In the genomic region with DNA sequence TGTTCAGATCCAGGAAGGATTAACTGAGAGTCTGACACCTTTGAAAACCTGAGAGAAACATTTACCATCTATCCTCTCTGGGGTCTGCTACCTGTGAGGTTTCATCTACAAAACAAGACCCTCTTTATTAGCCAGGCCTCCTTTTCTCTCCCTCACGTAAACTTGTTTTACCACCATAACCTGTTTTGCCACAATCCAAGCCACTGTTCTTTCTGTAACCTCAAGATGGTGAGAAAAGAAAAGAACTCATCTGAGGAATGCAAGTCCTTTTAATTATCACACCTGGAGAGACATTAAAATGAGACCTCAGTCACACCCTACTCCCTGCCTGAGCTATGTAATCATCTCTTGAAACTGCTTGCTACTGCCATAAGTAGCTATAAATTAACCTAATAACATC, we compare ENCODE assay signal across 1 cellular context.
TF ChIP-seq lines count a peak whose summit lies in the region.

No MANE protein-coding gene starts in this region.

TF ChIP-seq in H1, 55 proteins besides CTCF, POLR2A, EP300 and RAD21:
- TF ChIP-seq ASH2L (IDR thresholded peaks at IDR 0.05; ENCODE audit: low read length) (peak; percentile 88), TEAD4 (IDR thresholded peaks at IDR 0.05; ENCODE audit: low read depth, low read length) (0 out of 2 replicates have a peak, but pooled peaks have one; percentile 45), CREB1 (IDR thresholded peaks at IDR 0.05) (no peak), BCL11A (IDR thresholded peaks at IDR 0.05; ENCODE audit: low read depth in 2 of 2, low read length in 2 of 2) (peak; percentile 41 to 60), RBBP5 (IDR thresholded peaks at IDR 0.05; ENCODE audit: borderline replicate concordance, low read depth, low read length) (peak; percentile 66; the same call in 1 of the 2 replicates), SP1 (IDR thresholded peaks at IDR 0.05; ENCODE audit: low read depth, low read length) (peak; percentile 93), SP2 (IDR thresholded peaks at IDR 0.05; ENCODE audit: low read length) (no peak)
- TF ChIP-seq, protein P1, sequence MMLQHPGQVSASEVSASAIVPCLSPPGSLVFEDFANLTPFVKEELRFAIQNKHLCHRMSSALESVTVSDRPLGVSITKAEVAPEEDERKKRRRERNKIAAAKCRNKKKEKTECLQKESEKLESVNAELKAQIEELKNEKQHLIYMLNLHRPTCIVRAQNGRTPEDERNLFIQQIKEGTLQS (IDR thresholded peaks at IDR 0.05; ENCODE audit: insufficient read depth, low read depth, low read length) = no peak
